9 cellular contexts compared by ENCODE assay signal in genomic region chr15:26838742-26839460, GRCh38. TPM values are rescaled to one million over a fixed set of nuclear protein-coding genes. Genes with fewer than 3 reads are reported as not detected.
DNase-seq lines count a peak whose midpoint lies in the region; ATAC-seq and TF ChIP-seq lines count a peak whose summit lies in the region.
"Had no signal": no experiment of that assay in that cellular context is flagged by ENCODE, and none has a peak within 500 bp of the region (broad histone marks: within the 10 kb centered on the region; RNA-seq: fewer than 3 reads in every experiment).

No MANE protein-coding gene starts in this region.

- DNase-seq in stimulated activated CD4-positive, alpha-beta T cell treated with anti-CD3 and anti-CD28 coated beads, Interleukin-2, amount 100 ng/mL, for 48 hours: peak; percentile 6 to 15
- DNase-seq in stimulated activated CD4-positive, alpha-beta T cell treated with anti-CD3 and anti-CD28 coated beads, Interleukin-4, amount 100 ng/mL, for 1 hour: no peak
- peak; percentile 8 for DNase-seq in NCI-H460 (ENCODE audit: extremely low read depth, low read depth)
- no peak for DNase-seq in fibroblast of villous mesenchyme (ENCODE audit: low read depth)
- DNase-seq in NCI-H1694 (lab: John Stamatoyannopoulos, UW): no peak
- DNase-seq in occipital lobe (lab: John Stamatoyannopoulos, UW): no peak
- DNase-seq in activated gamma-delta T cell (lab: John Stamatoyannopoulos, UW): no peak
- DNase-seq: activated CD4-positive, alpha-beta T cell treated with anti-CD3 and anti-CD28 coated beads, Interleukin-2, amount 50 U/mL, for 4 hours had no signal

- no peak overlapping the region for H3K4me3 ChIP-seq in fibroblast of villous mesenchyme (ENCODE audit: low read depth, low read length)

- no peak for ATAC-seq in GM19023 (IDR thresholded peaks at IDR 0.05; ENCODE audit: unreplicated experiment)

- TF ChIP-seq CTCF in fibroblast of villous mesenchyme (IDR thresholded peaks at IDR 0.05; ENCODE audit: insufficient read depth, low read depth, low read length): peak; percentile 17

RNA-seq across cellular contexts. Expression of gene GABRA5, which starts 28.0 kb away (rescaled TPM):
- not detected in 2 replicates for total RNA-seq in NCI-H460 (2014; rRNA removed; shearing (Covaris generic))
- 0.08 TPM in 1 of 2 replicates, not detected in the other for polyA plus RNA-seq in NCI-H460 (2014; cell fraction: nucleus; rRNA removed)
- total RNA-seq in fibroblast of villous mesenchyme (0.32 and 0.43 TPM in 2 replicates), occipital lobe (38.1 TPM)

Comparison
In these comparisons a context has a peak if more than half of its experiments do, and no peak if none do; other contexts are left out.
1. DNase-seq: peak in stimulated activated CD4-positive, alpha-beta T cell treated with anti-CD3 and anti-CD28 coated beads, Interleukin-2, amount 100 ng/mL, for 48 hours (2 of 2) and NCI-H460 (single experiment); none in stimulated activated CD4-positive, alpha-beta T cell treated with anti-CD3 and anti-CD28 coated beads, Interleukin-4, amount 100 ng/mL, for 1 hour (single experiment), fibroblast of villous mesenchyme (single experiment), NCI-H1694 (single experiment), occipital lobe (single experiment) and activated gamma-delta T cell (single experiment).
2. RNA of gene GABRA5, which starts 28.0 kb away (total RNA-seq): 38.1 TPM in occipital lobe (single experiment); 0.32 to 0.43 TPM in fibroblast of villous mesenchyme and not detected in NCI-H460; every median in the first group is over 10 times any median in the second.